1 cellular context compared by ENCODE assay signal in the genomic region with DNA sequence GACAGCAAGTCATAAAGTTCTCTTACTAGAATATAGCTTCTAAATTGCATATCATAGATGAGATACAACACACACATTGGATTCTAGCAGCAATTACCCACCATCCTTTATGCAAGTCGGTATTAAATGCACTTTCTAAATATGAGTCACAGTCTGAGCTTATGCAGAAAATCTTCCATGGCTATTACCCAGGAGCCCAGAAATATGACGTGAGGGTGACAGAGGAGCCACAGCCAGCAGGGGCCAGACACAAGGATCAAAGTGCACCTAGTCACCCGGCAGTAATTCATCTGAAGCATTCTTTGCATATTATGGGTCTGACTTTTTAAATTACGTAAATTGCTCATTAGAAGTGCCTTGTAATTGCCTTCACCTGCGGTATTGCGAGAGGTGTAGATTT.
TF ChIP-seq lines count a peak whose summit lies in the region.

No MANE protein-coding gene starts in this region.

TF ChIP-seq in H1, 55 proteins besides CTCF, POLR2A, EP300 and RAD21:
- TF ChIP-seq BACH1 (IDR thresholded peaks at IDR 0.05; ENCODE audit: low read length), result no peak
- no peak for TF ChIP-seq CREB1 (IDR thresholded peaks at IDR 0.05)
